1 cellular context compared by ENCODE assay signal in genomic region chr5:93188876-93189485, GRCh38.
TF ChIP-seq lines count a peak whose summit lies in the region.

No MANE protein-coding gene starts in this region.

TF ChIP-seq in A549, 52 proteins besides CTCF, POLR2A, EP300 and RAD21 (continued from another document):
- TF ChIP-seq ELK1 (IDR thresholded peaks at IDR 0.05; ENCODE audit: low read depth, low read length) (no peak), USF2 (IDR thresholded peaks at IDR 0.05) (no peak), SREBF2 (IDR thresholded peaks at IDR 0.05) (no peak), TFCP2L1 (CRISPR knock-in tag; IDR thresholded peaks at IDR 0.05) (no peak), CEBPB (IDR thresholded peaks at IDR 0.05) (no peak)
